ENCODE assay signal across 9 cellular contexts in genomic region chr5:152271420-152271819, GRCh38.
DNase-seq lines count a peak whose midpoint lies in the region; TF ChIP-seq lines count a peak whose summit lies in the region.
"Had no signal": no experiment of that assay in that cellular context is flagged by ENCODE, and none has a peak within 500 bp of the region (broad histone marks: within the 10 kb centered on the region; RNA-seq: fewer than 3 reads in every experiment).

No MANE protein-coding gene starts in this region.

- POLR2A ChIA-PET in SK-N-SH (lab: Yijun Ruan, JAX): no interaction called here

- H3K4me2 ChIP-seq in SK-N-SH: no peak overlapping the region

- H3K27ac ChIP-seq in SK-N-SH (ENCODE audit: low read depth in 2 of 2, low read length in 1 of 2): no peak overlapping the region

- no peaks in the 10 kb centered on the region for H3K9me3 ChIP-seq in SK-N-SH

- H3F3A ChIP-seq in SK-N-SH (replicated peaks; ENCODE audit: insufficient read depth): no peaks in the 10 kb centered on the region

- DNase-seq in Calu3 (peak; percentile 52), HS-5 (ENCODE audit: low read depth) (peak; percentile 29), SK-N-SH (no peak), left kidney (ENCODE audit: low read depth, low spot score) (peak; percentile 53), OCI-M2 (lab: John Stamatoyannopoulos, UW; ENCODE audit: unreplicated experiment) (no peak), NCI-H226 (no peak), activated gamma-delta T cell (lab: John Stamatoyannopoulos, UW) (no peak), GDM1 (lab: John Stamatoyannopoulos, UW) (no peak)
- DNase-seq: activated naive CD8-positive, alpha-beta T cell treated with anti-CD3 and anti-CD28 coated beads, Interleukin-2, amount 10 ng/mL, durations not matched to agents 7 days and 5 days had no signal

- no peak overlapping the region for H3K9ac ChIP-seq in SK-N-SH

- no peak overlapping the region; a peak in 1 of 4 replicates for H3K4me3 ChIP-seq in SK-N-SH (ENCODE audit: low read depth in 2 of 2, low read length in 1 of 2)

- TF ChIP-seq RAD21 in SK-N-SH (IDR thresholded peaks at IDR 0.05; ENCODE audit: low read length): peak; percentile 33

- H3K27me3 ChIP-seq in SK-N-SH (ENCODE audit: insufficient read depth): no peaks in the 10 kb centered on the region

- no peak overlapping the region for H2AFZ ChIP-seq in SK-N-SH (ENCODE audit: low read depth)

- TF ChIP-seq EP300 in SK-N-SH (IDR thresholded peaks at IDR 0.05; ENCODE audit: borderline replicate concordance in 1 of 2, low read depth in 1 of 2, low read length in 1 of 2): no peak

- H3K4me3 Mint-ChIP-seq in Calu3 (ENCODE audit: low read depth, unreplicated experiment): no peak overlapping the region
- H3K4me3 Mint-ChIP-seq: activated naive CD8-positive, alpha-beta T cell treated with anti-CD3 and anti-CD28 coated beads, Interleukin-2, amount 10 ng/mL, durations not matched to agents 7 days and 5 days had no signal

- H3K36me3 Mint-ChIP-seq in Calu3 (ENCODE audit: insufficient read depth, unreplicated experiment): no peaks in the 10 kb centered on the region
- H3K36me3 Mint-ChIP-seq: activated naive CD8-positive, alpha-beta T cell treated with anti-CD3 and anti-CD28 coated beads, Interleukin-2, amount 10 ng/mL, durations not matched to agents 7 days and 5 days had no signal

- intact Hi-C loops in Calu3 (cut with micrococcal nuclease; ENCODE audit: unreplicated experiment): loop anchor here (1.0 to 5.0 kb wide), 5 partner anchors 76 to 612 kb away; no protein-coding TSS in a partner anchor

- peaks cover 9% of the 10 kb centered on the region for H3K27me3 Mint-ChIP-seq in Calu3 (ENCODE audit: unreplicated experiment)
- H3K27me3 Mint-ChIP-seq: activated naive CD8-positive, alpha-beta T cell treated with anti-CD3 and anti-CD28 coated beads, Interleukin-2, amount 10 ng/mL, durations not matched to agents 7 days and 5 days had no signal

- no peaks in the 10 kb centered on the region for H3K36me3 ChIP-seq in SK-N-SH (replicated peaks in 1 of 2; ENCODE audit: control insufficient read depth in 1 of 2, insufficient read depth in 2 of 2, low read length in 1 of 2)

- CTCF ChIA-PET in Calu3 (lab: Charles Lee) (interaction anchor here (0.6 to 1.3 kb wide), 3 partner anchors 128 to 446 kb away, joined by 3 to 7 read pairs (median 3); no protein-coding TSS in a partner anchor), SK-N-SH (lab: Yijun Ruan, JAX) (interaction anchor here (0.9 kb wide), 1 partner anchor 12 kb away, joined by 3 read pairs; no protein-coding TSS in a partner anchor)

- no peaks in the 10 kb centered on the region for H3K4me1 ChIP-seq in SK-N-SH (ENCODE audit: control insufficient read depth in 1 of 2, insufficient read depth in 2 of 2, low read depth in 1 of 2, low read length in 1 of 2)

- H3K4me1 Mint-ChIP-seq in Calu3 (ENCODE audit: low read depth, unreplicated experiment): no peaks in the 10 kb centered on the region
- H3K4me1 Mint-ChIP-seq: activated naive CD8-positive, alpha-beta T cell treated with anti-CD3 and anti-CD28 coated beads, Interleukin-2, amount 10 ng/mL, durations not matched to agents 7 days and 5 days had no signal

- H3K27ac Mint-ChIP-seq in Calu3 (ENCODE audit: unreplicated experiment): no peak overlapping the region
- H3K27ac Mint-ChIP-seq: activated naive CD8-positive, alpha-beta T cell treated with anti-CD3 and anti-CD28 coated beads, Interleukin-2, amount 10 ng/mL, durations not matched to agents 7 days and 5 days had no signal

- H4K20me1 ChIP-seq in SK-N-SH (ENCODE audit: insufficient read depth): no peaks in the 10 kb centered on the region

- no peaks in the 10 kb centered on the region for H3K79me2 ChIP-seq in SK-N-SH (ENCODE audit: insufficient read depth)

- TF ChIP-seq CTCF in Calu3 (IDR thresholded peaks at IDR 0.05; ENCODE audit: unreplicated experiment) (peak; percentile 50), SK-N-SH (IDR thresholded peaks at IDR 0.05) (peak; percentile 41)

- peaks cover 2% of the 10 kb centered on the region for H3K9me3 Mint-ChIP-seq in Calu3 (ENCODE audit: low read depth, unreplicated experiment)
- H3K9me3 Mint-ChIP-seq: activated naive CD8-positive, alpha-beta T cell treated with anti-CD3 and anti-CD28 coated beads, Interleukin-2, amount 10 ng/mL, durations not matched to agents 7 days and 5 days had no signal

- H3K9me2 ChIP-seq in SK-N-SH: no peaks in the 10 kb centered on the region

- 11% methylated on average over 5 of the region's 5 CpGs for WGBS in SK-N-SH (ENCODE audit: low lambda C conversion rate)

- no TSS peak for BruUV-seq in Calu3 (replicated peaks; lab: Mats Ljungman, UMichigan)

TF ChIP-seq in SK-N-SH, 30 proteins besides CTCF, POLR2A, EP300 and RAD21:
- TF ChIP-seq ELF1 (IDR thresholded peaks at IDR 0.05) (no peak), JUND (IDR thresholded peaks at IDR 0.05) (no peak), NFIC (IDR thresholded peaks at IDR 0.05; ENCODE audit: borderline replicate concordance) (no peak), TCF12 (IDR thresholded peaks at IDR 0.05) (no peak), RCOR1 (IDR thresholded peaks at IDR 0.05; ENCODE audit: low read length) (no peak), MEF2A (IDR thresholded peaks at IDR 0.05; ENCODE audit: borderline replicate concordance, low read depth) (no peak), SIN3A (IDR thresholded peaks at IDR 0.05; ENCODE audit: borderline replicate concordance, low read depth, low read length) (no peak), IRF3 (IDR thresholded peaks at IDR 0.05; ENCODE audit: low read depth, low read length) (no peak), RFX5 (IDR thresholded peaks at IDR 0.05; ENCODE audit: low read length) (no peak), PBX3 (IDR thresholded peaks at IDR 0.05) (no peak), NRF1 (IDR thresholded peaks at IDR 0.05; ENCODE audit: low read depth, low read length) (no peak), FOXM1 (IDR thresholded peaks at IDR 0.05; ENCODE audit: low read depth) (no peak), USF1 (IDR thresholded peaks at IDR 0.05; ENCODE audit: borderline replicate concordance, low read depth) (no peak), ZBTB33 (IDR thresholded peaks at IDR 0.05; ENCODE audit: borderline replicate concordance, low read depth) (no peak), FOXJ3 (CRISPR knock-in tag; IDR thresholded peaks at IDR 0.05) (no peak), GATA2 (CRISPR knock-in tag; IDR thresholded peaks at IDR 0.05) (no peak), YY1 (IDR thresholded peaks at IDR 0.05; ENCODE audit: low read depth) (no peak), RXRA (IDR thresholded peaks at IDR 0.05; ENCODE audit: borderline replicate concordance, low read depth) (no peak), MXI1 (IDR thresholded peaks at IDR 0.05; ENCODE audit: low read depth, low read length) (no peak)

Comparison
In these comparisons a context has a peak if more than half of its experiments do, and no peak if none do; other contexts are left out.
1. DNase-seq: peak in Calu3 (single experiment), HS-5 (single experiment) and left kidney (single experiment); none in SK-N-SH (single experiment), OCI-M2 (single experiment), NCI-H226 (single experiment), activated gamma-delta T cell (single experiment) and GDM1 (single experiment).